1 cellular context compared by ENCODE assay signal in the genomic region with DNA sequence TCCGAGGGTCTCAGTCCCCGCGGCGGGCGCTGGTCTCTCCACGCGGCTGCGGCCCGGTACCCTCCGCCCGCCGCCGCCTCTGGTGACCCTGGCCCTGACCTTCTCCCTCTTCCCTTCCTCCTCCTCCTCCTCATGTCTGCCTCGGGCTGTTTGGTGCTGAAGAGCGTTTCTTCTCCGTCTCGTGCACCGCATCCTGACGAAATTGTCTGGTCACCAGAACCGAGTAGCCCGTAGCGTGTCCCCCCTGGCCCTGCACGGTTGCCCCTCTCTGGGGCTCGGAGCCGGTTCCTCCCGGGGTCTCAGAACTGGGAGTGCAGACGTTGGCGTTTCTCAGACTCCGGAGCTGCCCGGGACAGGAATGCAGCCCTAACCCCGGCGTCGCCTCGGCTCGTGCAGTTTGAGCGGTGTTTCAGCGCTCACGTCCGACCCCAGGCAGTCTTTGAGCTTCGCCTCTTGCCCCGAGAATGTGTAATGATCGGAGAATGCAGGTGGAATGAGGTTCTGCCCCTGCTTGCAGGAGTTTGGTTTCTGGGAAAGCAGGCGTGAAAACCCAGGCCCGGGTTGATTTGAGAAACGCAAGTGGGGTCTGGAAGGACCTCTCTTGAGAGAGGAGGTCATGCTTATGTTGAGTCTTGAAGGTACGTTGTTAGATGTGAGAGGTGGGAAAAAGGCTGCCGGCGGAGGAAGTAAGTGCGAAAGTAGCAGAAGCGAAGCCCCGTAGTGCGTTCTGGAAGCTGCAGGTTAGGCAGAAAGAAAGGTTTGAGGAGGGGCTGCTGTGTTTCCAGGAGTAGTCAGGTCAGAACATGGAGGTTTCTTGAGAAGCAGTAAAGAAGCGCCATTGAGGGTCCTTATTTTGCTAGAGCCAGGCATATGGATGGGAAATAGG.
TF ChIP-seq lines count a peak whose summit lies in the region.

No MANE protein-coding gene starts in this region.

TF ChIP-seq in K562, 482 proteins besides CTCF, POLR2A, EP300 and RAD21 (continued from another document):
- no peak for TF ChIP-seq ZBTB9 (CRISPR knock-in tag; IDR thresholded peaks at IDR 0.05)
- TF ChIP-seq SNRNP70 (optimal IDR thresholded peaks at IDR 0.05; ENCODE audit: low read depth, low read length) = no peak
- TF ChIP-seq ZNF436 (CRISPR knock-in tag; IDR thresholded peaks at IDR 0.05) = no peak
- TF ChIP-seq EGR1 (conservative IDR thresholded peaks at IDR 0.05) = no peak
- no peak for TF ChIP-seq ZBTB12 (CRISPR knock-in tag; IDR thresholded peaks at IDR 0.05)
- TF ChIP-seq TEAD1 (CRISPR knock-in tag; IDR thresholded peaks at IDR 0.05) = no peak
- no peak for TF ChIP-seq STAT5A (IDR thresholded peaks at IDR 0.05; ENCODE audit: borderline replicate concordance, low read length)
- TF ChIP-seq DDX20 (tag; IDR thresholded peaks at IDR 0.05; ENCODE audit: low read depth) = no peak
- TF ChIP-seq ATF7 (IDR thresholded peaks at IDR 0.05) = no peak
- no peak for TF ChIP-seq ZNF830 (CRISPR knock-in tag; IDR thresholded peaks at IDR 0.05)
- no peak for TF ChIP-seq CTCFL (IDR thresholded peaks at IDR 0.05; ENCODE audit: borderline replicate concordance, insufficient read depth, low read depth, low read length, poor library complexity, severe bottlenecking)
- no peak for TF ChIP-seq SAFB2 (IDR thresholded peaks at IDR 0.05; ENCODE audit: borderline replicate concordance, low read depth, low read length, severe bottlenecking)
- TF ChIP-seq IRF1 (CRISPR knock-in tag; IDR thresholded peaks at IDR 0.05; ENCODE audit: borderline replicate concordance) = no peak
- TF ChIP-seq ZNF76 (CRISPR knock-in tag; IDR thresholded peaks at IDR 0.05; ENCODE audit: borderline replicate concordance) = no peak
- no peak for TF ChIP-seq BACH1 (tag; IDR thresholded peaks at IDR 0.05)
- no peak for TF ChIP-seq TCFL5 (CRISPR knock-in tag; conservative IDR thresholded peaks at IDR 0.05)
- no peak for TF ChIP-seq ZNF354B (CRISPR knock-in tag; IDR thresholded peaks at IDR 0.05)
- peak in 1 of 3 experiments; percentile 50; a peak in 1 of 6 replicates for TF ChIP-seq ZBTB11 (CRISPR knock-in tag; IDR thresholded peaks at IDR 0.05)
- TF ChIP-seq NR2C1 (IDR thresholded peaks at IDR 0.05) = no peak
- TF ChIP-seq NR2C1 (tag; IDR thresholded peaks at IDR 0.05) = no peak
- TF ChIP-seq NR2C2 (CRISPR knock-in tag; IDR thresholded peaks at IDR 0.05) = 0 out of 2 replicates have a peak, but pooled peaks have one; percentile 27
- TF ChIP-seq NR2C2 (tag; IDR thresholded peaks at IDR 0.05) = peak; percentile 64
- TF ChIP-seq PTRF (tag; IDR thresholded peaks at IDR 0.05) = no peak
- peak in 1 of 2 experiments; percentile 58; a peak in 1 of 4 replicates for TF ChIP-seq FOXA3 (CRISPR knock-in tag; conservative IDR thresholded peaks at IDR 0.05 in 1 of 2, IDR thresholded peaks at IDR 0.05 in 1 of 2)
- TF ChIP-seq HSF4 (CRISPR knock-in tag; IDR thresholded peaks at IDR 0.05; ENCODE audit: borderline replicate concordance) = no peak
- TF ChIP-seq ZFP91 (CRISPR knock-in tag; IDR thresholded peaks at IDR 0.05) = 0 out of 2 replicates have a peak, but pooled peaks have one; percentile 15
- no peak for TF ChIP-seq KLF6 (CRISPR knock-in tag; IDR thresholded peaks at IDR 0.05; ENCODE audit: borderline replicate concordance)
